ENCODE assay signal across 23 cellular contexts in the genomic region with DNA sequence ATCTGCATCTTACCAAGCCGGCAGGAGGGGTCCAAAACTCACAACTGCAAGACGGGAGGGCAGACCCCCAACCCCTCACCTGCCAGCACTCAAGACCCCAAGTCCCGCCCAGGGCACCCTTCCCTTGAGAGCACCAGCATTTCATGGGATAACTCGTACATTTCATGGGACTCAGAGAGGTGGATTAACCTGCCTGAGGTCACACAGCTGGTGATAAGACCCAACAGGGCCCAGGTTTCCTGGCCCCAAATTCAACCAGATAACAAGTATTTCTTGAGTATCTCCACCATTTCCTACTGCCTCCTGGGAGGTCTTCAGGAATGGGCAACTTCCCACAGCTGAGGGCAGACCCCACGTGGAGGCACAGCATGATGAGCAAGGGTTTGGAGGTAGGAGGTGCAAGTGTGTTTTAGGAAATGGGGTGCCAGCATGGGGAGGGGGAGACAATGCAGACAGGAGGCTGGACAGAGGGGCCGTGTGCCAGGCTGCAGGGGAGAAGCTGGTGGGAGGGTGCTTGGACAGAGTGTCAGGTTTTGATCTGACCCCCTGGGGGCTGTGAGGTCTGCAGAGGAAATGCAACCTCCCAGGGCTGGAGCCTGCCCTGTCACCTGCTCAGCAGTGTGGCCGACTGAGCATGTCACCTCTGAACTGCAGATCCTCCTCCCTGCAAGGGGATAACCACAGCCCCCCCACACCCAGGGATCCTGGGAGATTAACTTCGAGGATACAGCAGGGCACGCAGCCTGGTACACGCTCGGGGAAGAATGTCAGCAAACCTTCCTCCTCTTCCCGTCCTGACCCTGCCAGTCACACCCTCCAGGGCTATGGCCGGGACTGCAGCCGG. TPM values are rescaled to one million over a fixed set of nuclear protein-coding genes. Genes with fewer than 3 reads are reported as not detected.
"Had no signal": no experiment of that assay in that cellular context is flagged by ENCODE, and none has a peak within 500 bp of the region (broad histone marks: within the 10 kb centered on the region; RNA-seq: fewer than 3 reads in every experiment).

No MANE protein-coding gene starts in this region.

- H3K9me3 ChIP-seq: colonic mucosa, left ventricle myocardium inferior, prostate gland, right atrium auricular region, upper lobe of left lung had no signal

- H3K27ac ChIP-seq: brain microvascular endothelial cell, colonic mucosa, foreskin keratinocyte, left ventricle myocardium inferior, prostate gland, right atrium auricular region, skin epidermis, upper lobe of left lung had no signal

- H3K4me3 ChIP-seq: colonic mucosa, left ventricle myocardium inferior, prostate gland, right atrium auricular region, skin epidermis, upper lobe of left lung had no signal

- H3K4me1 ChIP-seq: colonic mucosa, foreskin keratinocyte, prostate gland had no signal

- DNase-seq: activated CD4-positive, alpha-beta T cell treated with anti-CD3 and anti-CD28 coated beads, Interleukin-2, amount 10 ng/mL, durations not matched to agents 7 days and 5 days; activated CD4-positive, CD25-positive, alpha-beta regulatory T cell; activated CD8-positive, alpha-beta memory T cell treated with anti-CD3 and anti-CD28 coated beads, Interleukin-2, amount 50 U/mL, for 4 hours; activated CD8-positive, alpha-beta T cell treated with anti-CD3 and anti-CD28 coated beads, Interleukin-2, amount 10 ng/mL, durations not matched to agents 7 days and 5 days; activated effector memory CD4-positive, alpha-beta T cell treated with Interleukin-2 at 50 U/mL for 16 hours; activated naive CD4-positive, alpha-beta T cell treated with anti-CD3 and anti-CD28 coated beads, Interleukin-2, amount 10 ng/mL, durations not matched to agents 7 days and 5 days; activated naive CD8-positive, alpha-beta T cell treated with anti-CD3 and anti-CD28 coated beads, Interleukin-2, amount 50 U/mL, for 24 hours; activated T-cell treated with anti-CD3 and anti-CD28 coated beads, Interleukin-2, amount 50 U/mL, for 48 hours; anterior cingulate cortex; brain microvascular endothelial cell; colonic mucosa; foreskin keratinocyte; head of caudate nucleus; kidney; left ventricle myocardium inferior; naive B cell; stimulated activated naive CD8-positive, alpha-beta T cell treated with anti-CD3 and anti-CD28 coated beads, Interleukin-15, amount 100 ng/mL, for 72 hours; upper lobe of left lung had no signal

- FAIRE-seq: kidney had no signal

- H3K36me3 ChIP-seq: brain microvascular endothelial cell, colonic mucosa, left ventricle myocardium inferior, prostate gland, right atrium auricular region, upper lobe of left lung had no signal

- ATAC-seq: activated CD8-positive, alpha-beta T cell treated with anti-CD3 and anti-CD28 coated beads, Interleukin-2, amount 10 ng/mL, durations not matched to agents 7 days and 5 days; activated naive CD8-positive, alpha-beta T cell treated with anti-CD3 and anti-CD28 coated beads, Interleukin-2, amount 50 U/mL, for 24 hours; foreskin keratinocyte; stimulated activated naive CD8-positive, alpha-beta T cell treated with anti-CD3 and anti-CD28 coated beads, Interleukin-15, amount 100 ng/mL, for 72 hours had no signal

RNA-seq across cellular contexts. Expression of a gene that starts 4.4 kb away (rescaled TPM):
- total RNA-seq: activated CD4-positive, alpha-beta T cell treated with anti-CD3 and anti-CD28 coated beads, Interleukin-2, amount 10 ng/mL, durations not matched to agents 7 days and 5 days; activated CD8-positive, alpha-beta T cell treated with anti-CD3 and anti-CD28 coated beads, Interleukin-2, amount 10 ng/mL, durations not matched to agents 7 days and 5 days; epithelial cell of proximal tubule; mononuclear cell had no signal
